In genomic region chr9:96619109-96619435, GRCh38 we compare ENCODE assay signal across 1 cellular context.
TF ChIP-seq lines count a peak whose summit lies in the region.

No MANE protein-coding gene starts in this region.

TF ChIP-seq in H1, 55 proteins besides CTCF, POLR2A, EP300 and RAD21 (continued from another document):
- no peak for TF ChIP-seq KDM5A (IDR thresholded peaks at IDR 0.05; ENCODE audit: low read length)
